In the genomic region with DNA sequence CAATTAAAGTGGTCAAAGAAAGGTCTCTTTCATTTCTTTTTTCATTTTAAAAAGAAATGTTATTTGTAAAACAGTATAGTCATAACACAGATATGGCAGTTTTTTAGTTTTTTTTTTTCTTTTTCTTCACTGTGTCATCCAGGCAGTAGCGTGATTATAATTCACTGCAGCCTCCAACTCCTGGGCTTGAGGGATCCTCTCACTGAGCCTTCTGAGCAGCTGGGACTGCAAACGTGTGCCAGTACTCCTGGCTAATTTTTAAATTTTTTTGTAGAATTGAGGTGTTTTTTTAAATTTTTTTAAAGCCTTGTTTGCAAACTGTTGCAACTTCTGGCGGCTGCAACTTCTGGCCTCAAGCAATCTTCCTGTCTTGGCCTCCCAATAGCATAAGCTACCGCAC, we compare ENCODE assay signal across 8 cellular contexts.
"Had no signal": no experiment of that assay in that cellular context is flagged by ENCODE, and none has a peak within 500 bp of the region (broad histone marks: within the 10 kb centered on the region; RNA-seq: fewer than 3 reads in every experiment).

No MANE protein-coding gene starts in this region.

- H3K9me3 ChIP-seq: HAP-1 had no signal

- DNase-seq: GOT3, H7, IMR-90, KG1 had no signal

- H3K4me3 ChIP-seq: HAP-1, K562 had no signal

- ATAC-seq: HCT116, K562 had no signal

- FAIRE-seq: HTR-8/SVneo, K562 had no signal

- H3K4me1 ChIP-seq: HAP-1 had no signal
